8 cellular contexts compared by ENCODE assay signal in genomic region chr7:66204822-66205735, GRCh38. TPM values are rescaled to one million over a fixed set of nuclear protein-coding genes. Genes with fewer than 3 reads are reported as not detected.
A peak's percentile ranks its signal among the peaks of the same experiment; 100 is the strongest.
DNase-seq lines count a peak whose midpoint lies in the region; ATAC-seq and TF ChIP-seq lines count a peak whose summit lies in the region.

Gene TPST1, plus strand, starts transcription at chr7:66205334. Its CDS starts 35,092 bp downstream, at chr7:66240426.

- peaks cover 20% of the 10 kb centered on the region for H3K27me3 Mint-ChIP-seq in activated CD8-positive, alpha-beta T cell treated with anti-CD3 and anti-CD28 coated beads, Interleukin-2, amount 10 ng/mL, durations not matched to agents 7 days and 5 days (ENCODE audit: low read depth)

- TF ChIP-seq CTCF in lower lobe of right lung (IDR thresholded peaks at IDR 0.05) = peak; percentile 74

- DNase-seq in CD1c-positive myeloid dendritic cell (ENCODE audit: extremely low spot score) = peak; percentile 79
- peak; percentile 93 for DNase-seq in NCI-H748 treated with DMSO at 0.1 percent for 48 hours (lab: John Stamatoyannopoulos, UW)
- DNase-seq in activated CD8-positive, alpha-beta T cell treated with anti-CD3 and anti-CD28 coated beads, Interleukin-2, amount 10 ng/mL, durations not matched to agents 7 days and 5 days = peak; percentile 84
- peak; percentile 87 for DNase-seq in lower lobe of right lung
- DNase-seq in stimulated activated CD4-positive, alpha-beta T cell treated with anti-CD3 and anti-CD28 coated beads, TNF-alpha, amount 100 ng/mL, for 1 hour (ENCODE audit: low read depth in 3 of 3, low spot score in 1 of 3) = peak; percentile 38 to 77 (median 61)

- H3K27me3 ChIP-seq in ectodermal cell (ENCODE audit: control insufficient read depth, insufficient read depth, low read length, poor library complexity, severe bottlenecking) (peaks cover 5% of the 10 kb centered on the region), lower lobe of right lung (ENCODE audit: low read depth) (no peaks in the 10 kb centered on the region)

- H3K4me1 Mint-ChIP-seq in activated CD8-positive, alpha-beta T cell treated with anti-CD3 and anti-CD28 coated beads, Interleukin-2, amount 10 ng/mL, durations not matched to agents 7 days and 5 days (ENCODE audit: low read depth) = peaks cover 32% of the 10 kb centered on the region

- intact Hi-C loops in lower lobe of right lung (cut with DNase I) = no loop called here

- CTCF ChIA-PET in activated CD8-positive, alpha-beta T cell treated with anti-CD3 and anti-CD28 coated beads, Interleukin-2, amount 10 ng/mL, durations not matched to agents 7 days and 5 days (lab: Charles Lee) = interaction anchor here (0.7 to 1.4 kb wide), 2 partner anchors 109 to 289 kb away, joined by 3 read pairs; no protein-coding TSS in a partner anchor

- H3K36me3 Mint-ChIP-seq in activated CD8-positive, alpha-beta T cell treated with anti-CD3 and anti-CD28 coated beads, Interleukin-2, amount 10 ng/mL, durations not matched to agents 7 days and 5 days (ENCODE audit: low read depth) = no peaks in the 10 kb centered on the region

- no peaks in the 10 kb centered on the region for H3K36me3 ChIP-seq in ectodermal cell (ENCODE audit: control insufficient read depth, insufficient read depth, low read length)
- H3K36me3 ChIP-seq in lower lobe of right lung = no peaks in the 10 kb centered on the region

- H3K9me3 ChIP-seq in ectodermal cell (ENCODE audit: control insufficient read depth, low read length) = no peaks in the 10 kb centered on the region
- H3K9me3 ChIP-seq in lower lobe of right lung = no peaks in the 10 kb centered on the region

- H3K4me3 Mint-ChIP-seq in activated CD8-positive, alpha-beta T cell treated with anti-CD3 and anti-CD28 coated beads, Interleukin-2, amount 10 ng/mL, durations not matched to agents 7 days and 5 days = peak within 1 kb of the TSS; percentile 83

- H3K4me3 ChIP-seq in ectodermal cell (ENCODE audit: insufficient read depth, low read depth, low read length) = peak within 1 kb of the TSS; percentile 94
- H3K4me3 ChIP-seq in lower lobe of right lung = peak within 1 kb of the TSS; percentile 98

- H3K27ac Mint-ChIP-seq in activated CD8-positive, alpha-beta T cell treated with anti-CD3 and anti-CD28 coated beads, Interleukin-2, amount 10 ng/mL, durations not matched to agents 7 days and 5 days = peak within 1 kb of the TSS; percentile 70

- peak within 1 kb of the TSS; percentile 81 for H3K27ac ChIP-seq in ectodermal cell (ENCODE audit: insufficient read depth, low read depth, low read length, poor library complexity, severe bottlenecking)
- peak within 1 kb of the TSS; percentile 79 for H3K27ac ChIP-seq in lower lobe of right lung

- H3K4me1 ChIP-seq in ectodermal cell (ENCODE audit: control insufficient read depth, insufficient read depth, low read length) = peaks cover 6% of the 10 kb centered on the region
- peaks cover 28% of the 10 kb centered on the region for H3K4me1 ChIP-seq in lower lobe of right lung

- POLR2A ChIA-PET in activated CD8-positive, alpha-beta T cell treated with anti-CD3 and anti-CD28 coated beads, Interleukin-2, amount 10 ng/mL, durations not matched to agents 7 days and 5 days (lab: Charles Lee) = interaction anchor here (0.5 to 1.6 kb wide), 3 partner anchors 99 to 289 kb away, joined by 3 to 7 read pairs (median 3); no protein-coding TSS in a partner anchor

- peak; percentile 94 for ATAC-seq in GM19395 (IDR thresholded peaks at IDR 0.05; ENCODE audit: unreplicated experiment)
- ATAC-seq in HG03558 (IDR thresholded peaks at IDR 0.05; ENCODE audit: extremely low read depth, unreplicated experiment) = peak; percentile 93
- ATAC-seq in activated CD8-positive, alpha-beta T cell treated with anti-CD3 and anti-CD28 coated beads, Interleukin-2, amount 10 ng/mL, durations not matched to agents 7 days and 5 days = peak; percentile 95
- ATAC-seq in lower lobe of right lung = peak; percentile 96 to 97

- 0 to 1% methylated on average over 89 of the region's 89 CpGs for WGBS in ectodermal cell, 2 experiments

- no peaks in the 10 kb centered on the region for H3K9me3 Mint-ChIP-seq in activated CD8-positive, alpha-beta T cell treated with anti-CD3 and anti-CD28 coated beads, Interleukin-2, amount 10 ng/mL, durations not matched to agents 7 days and 5 days (ENCODE audit: insufficient read depth)

RNA-seq across cellular contexts. Expression of gene TPST1, which starts in this region (rescaled TPM):
- 1 to 10 TPM; 1.6 to 1.8 TPM for total RNA-seq in activated CD8-positive, alpha-beta T cell treated with anti-CD3 and anti-CD28 coated beads, Interleukin-2, amount 10 ng/mL, durations not matched to agents 7 days and 5 days
- 26.5 TPM for polyA plus RNA-seq in ectodermal cell (2013, experiment 1 of 4)
- polyA plus RNA-seq in ectodermal cell (2013, experiment 2 of 4) = 23.1 TPM
- polyA plus RNA-seq in ectodermal cell (2013, experiment 3 of 4) = 21.9 TPM
- polyA plus RNA-seq in ectodermal cell (2013, experiment 4 of 4) = 21.9 TPM
- 16.7 TPM for total RNA-seq in lower lobe of right lung

Comparison
In these comparisons a context has a peak if more than half of its experiments do, and no peak if none do; other contexts are left out.
1. Peak in every context shown above with its lines: DNase-seq, ATAC-seq, H3K4me3 ChIP-seq and H3K27ac ChIP-seq.